ENCODE assay signal across 1 cellular context in genomic region chr16:2739555-2740435, GRCh38.
TF ChIP-seq lines count a peak whose summit lies in the region.

No MANE protein-coding gene starts in this region.

TF ChIP-seq in HepG2, 621 proteins besides CTCF, POLR2A, EP300 and RAD21 (continued from another document and continues in another):
- TF ChIP-seq ZNF281 (CRISPR knock-in tag; IDR thresholded peaks at IDR 0.05; ENCODE audit: borderline replicate concordance) (peak; percentile 52; the same call in 1 of the 2 replicates), ZNF510 (CRISPR knock-in tag; IDR thresholded peaks at IDR 0.05; ENCODE audit: low read depth) (no peak), ZNF784 (CRISPR knock-in tag; IDR thresholded peaks at IDR 0.05; ENCODE audit: borderline replicate concordance) (no peak), ARNT (IDR thresholded peaks at IDR 0.05) (no peak), BORCS8-MEF2B (CRISPR knock-in tag; IDR thresholded peaks at IDR 0.05) (no peak), SRSF9 (IDR thresholded peaks at IDR 0.05; ENCODE audit: borderline replicate concordance, insufficient read depth, low read depth, low read length, poor library complexity, severe bottlenecking) (no peak), ZNF276 (CRISPR knock-in tag; IDR thresholded peaks at IDR 0.05; ENCODE audit: low read depth) (no peak), MLX (CRISPR knock-in tag; IDR thresholded peaks at IDR 0.05) (no peak), ZNF775 (CRISPR knock-in tag; IDR thresholded peaks at IDR 0.05; ENCODE audit: borderline replicate concordance) (no peak), SNAPC2 (CRISPR knock-in tag; IDR thresholded peaks at IDR 0.05) (no peak), ZBTB33 (CRISPR knock-in tag; IDR thresholded peaks at IDR 0.05) (no peak), ZNF800 (CRISPR knock-in tag; IDR thresholded peaks at IDR 0.05) (no peak), CBX5 (CRISPR knock-in tag; IDR thresholded peaks at IDR 0.05; ENCODE audit: borderline replicate concordance) (no peak), FOXK2 (IDR thresholded peaks at IDR 0.05) (no peak), ZGPAT (CRISPR knock-in tag; IDR thresholded peaks at IDR 0.05) (peak; percentile 43; the same call in 1 of the 2 replicates), CENPBD1 (CRISPR knock-in tag; IDR thresholded peaks at IDR 0.05; ENCODE audit: borderline replicate concordance, low read depth) (no peak), SIN3B (IDR thresholded peaks at IDR 0.05; ENCODE audit: low read length) (no peak), ZMYM2 (CRISPR knock-in tag; IDR thresholded peaks at IDR 0.05) (no peak), ZNF121 (CRISPR knock-in tag; IDR thresholded peaks at IDR 0.05) (no peak), SNAI1 (CRISPR knock-in tag; IDR thresholded peaks at IDR 0.05; ENCODE audit: borderline replicate concordance) (no peak), AKNA (CRISPR knock-in tag; IDR thresholded peaks at IDR 0.05; ENCODE audit: borderline replicate concordance) (no peak), ATF4 (CRISPR knock-in tag; IDR thresholded peaks at IDR 0.05) (no peak), TOE1 (CRISPR knock-in tag; IDR thresholded peaks at IDR 0.05) (no peak), ZNF513 (CRISPR knock-in tag; conservative IDR thresholded peaks at IDR 0.05) (no peak), KMT2A (CRISPR knock-in tag; IDR thresholded peaks at IDR 0.05) (no peak), ZNF746 (CRISPR knock-in tag; IDR thresholded peaks at IDR 0.05) (no peak), ZBTB39 (CRISPR knock-in tag; IDR thresholded peaks at IDR 0.05) (no peak)
